1 cellular context compared by ENCODE assay signal in the genomic region with DNA sequence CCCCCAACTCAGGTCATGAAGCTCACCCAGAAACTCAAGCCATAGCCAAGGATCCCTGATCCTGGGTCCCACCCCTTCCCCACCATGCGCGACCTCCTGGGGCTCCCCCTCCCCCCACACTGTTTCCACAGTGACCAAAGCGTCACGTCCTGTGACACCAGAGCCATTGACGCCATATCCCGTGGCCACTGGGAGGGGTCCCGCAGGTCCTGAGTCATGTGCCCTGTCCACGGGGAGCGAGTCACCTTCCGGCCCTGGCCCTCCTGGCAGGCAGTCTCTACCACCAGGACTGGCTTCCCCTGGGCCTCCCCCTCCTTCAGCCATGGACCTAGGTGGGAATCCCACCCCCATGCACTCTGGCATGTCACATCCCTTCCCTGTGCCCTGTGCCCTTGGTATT.
TF ChIP-seq lines count a peak whose summit lies in the region.

No MANE protein-coding gene starts in this region.

TF ChIP-seq in H1, 55 proteins besides CTCF, POLR2A, EP300 and RAD21 (continued from another document):
- TF ChIP-seq SIRT6 (IDR thresholded peaks at IDR 0.05; ENCODE audit: low read length) (no peak), FOSL1 (IDR thresholded peaks at IDR 0.05; ENCODE audit: insufficient read depth, low read depth, low read length) (no peak), EGR1 (IDR thresholded peaks at IDR 0.05; ENCODE audit: borderline replicate concordance, low read depth, low read length) (no peak), TCF12 (IDR thresholded peaks at IDR 0.05; ENCODE audit: low read depth, low read length) (no peak)
